ENCODE assay signal across 19 cellular contexts in the genomic region with DNA sequence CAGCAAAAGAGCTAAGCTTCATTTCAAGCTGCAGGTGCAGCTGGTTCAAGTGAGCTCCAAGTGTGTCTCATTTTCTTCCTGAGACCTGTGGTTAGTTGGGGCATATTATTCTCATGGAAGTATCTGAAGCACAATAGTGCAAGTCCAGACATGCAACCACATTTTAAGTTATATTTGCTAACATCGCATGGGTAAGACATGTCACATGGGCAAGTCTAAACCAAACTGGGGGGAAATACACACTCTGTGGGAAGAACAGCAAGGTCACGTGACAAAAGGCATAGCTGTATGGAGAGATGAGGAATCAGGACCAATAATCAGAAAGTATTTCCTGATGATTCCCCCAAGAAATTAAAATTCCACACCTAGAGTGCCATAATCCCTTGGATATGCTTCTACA.
"Had no signal": no experiment of that assay in that cellular context is flagged by ENCODE, and none has a peak within 500 bp of the region (broad histone marks: within the 10 kb centered on the region; RNA-seq: fewer than 3 reads in every experiment).

No MANE protein-coding gene starts in this region.

- H3K36me3 ChIP-seq: esophagus muscularis mucosa, pancreas, tibial artery, upper lobe of left lung, uterus had no signal

- H3K27ac ChIP-seq: coronary artery, esophagus muscularis mucosa, pancreas, tibial artery, upper lobe of left lung, uterus had no signal

- DNase-seq: effector CD4-positive, alpha-beta T cell; endodermal cell; immature natural killer cell; kidney; left cardiac atrium; left ventricle myocardium superior; mesendoderm; naive B cell; occipital lobe; pancreas; right cardiac atrium; stimulated activated CD4-positive, alpha-beta T cell treated with anti-CD3 and anti-CD28 coated beads, Interleukin-2, amount 100 ng/mL, for 48 hours; tibial artery; upper lobe of left lung; uterus had no signal

- H3K4me2 ChIP-seq: smooth muscle cell had no signal

- H3K4me1 ChIP-seq: esophagus muscularis mucosa, pancreas, tibial artery, upper lobe of left lung had no signal

- H3K9me3 ChIP-seq: esophagus muscularis mucosa, pancreas, tibial artery, upper lobe of left lung, uterus had no signal

- H3K4me3 ChIP-seq: coronary artery, esophagus muscularis mucosa, lung, pancreas, smooth muscle cell, tibial artery, upper lobe of left lung, uterus had no signal

- H3K27me3 ChIP-seq: tibial artery, upper lobe of left lung, uterus had no signal

- ATAC-seq: left cardiac atrium, left ventricle myocardium superior, pancreas, right cardiac atrium had no signal
